ENCODE assay signal across 13 cellular contexts in the genomic region with DNA sequence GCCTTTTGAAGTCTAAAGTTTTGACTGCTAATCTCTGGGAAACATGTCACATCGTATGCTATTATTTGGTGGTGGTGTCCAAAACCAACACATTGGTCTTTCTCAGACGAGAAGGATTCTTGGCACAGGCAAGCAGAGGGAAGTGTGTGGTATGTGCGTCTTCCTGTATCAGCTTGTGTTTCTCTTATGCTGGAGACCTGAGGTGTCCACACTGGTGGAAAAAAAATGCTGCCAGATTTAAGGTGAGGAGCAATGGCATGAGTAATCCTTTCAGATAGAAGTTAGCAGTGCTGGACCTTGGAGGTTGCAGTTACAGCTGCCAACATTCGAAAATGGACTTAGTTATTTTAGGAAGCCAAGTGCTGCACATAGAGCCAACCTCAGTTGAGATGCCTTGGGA. TPM values are rescaled to one million over a fixed set of nuclear protein-coding genes. Genes with fewer than 3 reads are reported as not detected.
A peak's percentile ranks its signal among the peaks of the same experiment; 100 is the strongest.
DNase-seq lines count a peak whose midpoint lies in the region; ATAC-seq, FAIRE-seq and TF ChIP-seq lines count a peak whose summit lies in the region.
"Had no signal": no experiment of that assay in that cellular context is flagged by ENCODE, and none has a peak within 500 bp of the region (broad histone marks: within the 10 kb centered on the region; RNA-seq: fewer than 3 reads in every experiment).

No MANE protein-coding gene starts in this region.

- H3K27me3 ChIP-seq in thyroid gland: no peaks in the 10 kb centered on the region

- intact Hi-C loops in thyroid gland (cut with DNase I): no loop called here

- TF ChIP-seq CTCF in thyroid gland (IDR thresholded peaks at IDR 0.05): no peak

- ATAC-seq in GM19351 (IDR thresholded peaks at IDR 0.05; ENCODE audit: unreplicated experiment): no peak
- ATAC-seq: activated CD8-positive, alpha-beta memory T cell treated with anti-CD3 and anti-CD28 coated beads, Interleukin-2, amount 10 ng/mL, durations not matched to agents 7 days and 5 days had no signal

- FAIRE-seq in RCC 7860 (lab: Jason Lieb, UNC): peak; percentile 89

- peaks cover 24 to 30% of the 10 kb centered on the region in 2 donors for H3K4me1 ChIP-seq in thyroid gland

- WGBS in thyroid gland, 2 donors: 8 to 12% methylated on average over 4 of the region's 4 CpGs

- no peak for TF ChIP-seq POLR2A in thyroid gland (IDR thresholded peaks at IDR 0.05)

- H3K9me3 ChIP-seq in thyroid gland: no peaks in the 10 kb centered on the region

- peak overlapping the region; percentile 72 to 79 (median 72) for H3K27ac ChIP-seq in thyroid gland

- DNase-seq in RCC 7860 (ENCODE audit: low spot score): peak; percentile 76
- DNase-seq in dermis microvascular lymphatic vessel endothelial cell (ENCODE audit: low read depth in 2 of 2): peak; percentile 53 to 92
- peak; percentile 62 for DNase-seq in iris pigment epithelial cell (ENCODE audit: low read depth)
- DNase-seq in thyroid gland: no peak
- no peak for DNase-seq in stimulated activated CD4-positive, alpha-beta T cell treated with anti-CD3 and anti-CD28 coated beads, Interleukin-4, amount 100 ng/mL, for 24 hours
- DNase-seq in NAMALWA (ENCODE audit: low spot score): no peak
- no peak for DNase-seq in NCI-H510A (lab: John Stamatoyannopoulos, UW)
- DNase-seq: activated B cell treated with CpG ODN at 0.5 μM for 24 hours; activated CD8-positive, alpha-beta memory T cell treated with anti-CD3 and anti-CD28 coated beads, Interleukin-2, amount 10 ng/mL, durations not matched to agents 7 days and 5 days; activated naive CD4-positive, alpha-beta T cell; central memory CD4-positive, alpha-beta T cell; stimulated activated CD4-positive, alpha-beta T cell treated with anti-CD3 and anti-CD28 coated beads, Interleukin-1b, Interleukin-23, amount 100 ng/mL, for 48 hours had no signal

- H3K36me3 ChIP-seq in thyroid gland: no peaks in the 10 kb centered on the region

- H3K4me3 ChIP-seq in thyroid gland (replicated peaks in 1 of 3): no peak overlapping the region

RNA-seq across cellular contexts. Expression of gene FHL2, which starts 11.7 kb away (rescaled TPM):
- total RNA-seq in dermis microvascular lymphatic vessel endothelial cell (21.3 and 33.0 TPM in 2 replicates), thyroid gland (10 to 100 TPM; 36.7 to 81.2 (median 44.0) TPM)

Comparison
In these comparisons a context has a peak if more than half of its experiments do, and no peak if none do; other contexts are left out.
1. DNase-seq: peak in RCC 7860 (single experiment), dermis microvascular lymphatic vessel endothelial cell (2 of 2) and iris pigment epithelial cell (single experiment); none in thyroid gland (0 of 2), stimulated activated CD4-positive, alpha-beta T cell treated with anti-CD3 and anti-CD28 coated beads, Interleukin-4, amount 100 ng/mL, for 24 hours (single experiment), NAMALWA (single experiment) and NCI-H510A (single experiment).